Comparison of ENCODE assay signal across 10 cellular contexts in genomic region chr7:87609946-87610345, GRCh38. TPM values are rescaled to one million over a fixed set of nuclear protein-coding genes. Genes with fewer than 3 reads are reported as not detected.
"Had no signal": no experiment of that assay in that cellular context is flagged by ENCODE, and none has a peak within 500 bp of the region (broad histone marks: within the 10 kb centered on the region; RNA-seq: fewer than 3 reads in every experiment).

No MANE protein-coding gene starts in this region.

- H3K27ac Mint-ChIP-seq: HFFc6, IgD-negative memory B cell had no signal

- H3K9ac ChIP-seq: KMS-11 had no signal

- H3K27ac ChIP-seq: HL-60, KMS-11 had no signal

- H3K4me2 ChIP-seq: KMS-11 had no signal

- H3K9me3 ChIP-seq: HAP-1 had no signal

- H3K4me3 Mint-ChIP-seq: HFFc6, IgD-negative memory B cell had no signal

- DNase-seq: GOT3, H7, HFFc6, KBM-7 had no signal

- H3K4me1 ChIP-seq: HAP-1 had no signal

- ATAC-seq: HCT116, HepG2 had no signal

- H3K9me3 Mint-ChIP-seq: IgD-negative memory B cell had no signal

- H3K4me3 ChIP-seq: HAP-1 had no signal

- H3K4me1 Mint-ChIP-seq: IgD-negative memory B cell had no signal

- H3K36me3 Mint-ChIP-seq: IgD-negative memory B cell had no signal

- H3K36me3 ChIP-seq: HAP-1 had no signal

- FAIRE-seq: HepG2 had no signal

RNA-seq across cellular contexts. Expression of gene ABCB1, which starts 9.3 kb away (rescaled TPM):
- total RNA-seq: H7 had no signal
